Comparison of ENCODE assay signal across 2 cellular contexts in genomic region chr3:195630086-195630917, GRCh38. TPM values are rescaled to one million over a fixed set of nuclear protein-coding genes. Genes with fewer than 3 reads are reported as not detected.
"Had no signal": no experiment of that assay in that cellular context is flagged by ENCODE, and none has a peak within 500 bp of the region (broad histone marks: within the 10 kb centered on the region; RNA-seq: fewer than 3 reads in every experiment).

No MANE protein-coding gene starts in this region.

RNA-seq across cellular contexts. Expression of gene APOD, which starts 46.6 kb away (rescaled TPM):
- total RNA-seq: activated T-cell treated with anti-CD3 and anti-CD28 coated beads, Interleukin-2, amount 50 U/mL, for 4 hours; mononuclear cell had no signal
